In genomic region chr2:240192661-240193060, GRCh38 we compare ENCODE assay signal across 16 cellular contexts. TPM values are rescaled to one million over a fixed set of nuclear protein-coding genes. Genes with fewer than 3 reads are reported as not detected.
DNase-seq lines count a peak whose midpoint lies in the region; ATAC-seq and TF ChIP-seq lines count a peak whose summit lies in the region.
"Had no signal": no experiment of that assay in that cellular context is flagged by ENCODE, and none has a peak within 500 bp of the region (broad histone marks: within the 10 kb centered on the region; RNA-seq: fewer than 3 reads in every experiment).

No MANE protein-coding gene starts in this region.

- H3K4me1 ChIP-seq in RWPE2 (ENCODE audit: insufficient read depth, poor library complexity, severe bottlenecking): no peaks in the 10 kb centered on the region
- no peaks in the 10 kb centered on the region for H3K4me1 ChIP-seq in spleen

- H3K36me3 ChIP-seq in RWPE2 (ENCODE audit: low read depth): no peaks in the 10 kb centered on the region
- H3K36me3 ChIP-seq in spleen: no peaks in the 10 kb centered on the region
- H3K36me3 ChIP-seq: BE2C had no signal

- TF ChIP-seq POLR2A in spleen (IDR thresholded peaks at IDR 0.05): no peak

- H3K9me3 ChIP-seq in RWPE2 (ENCODE audit: severe bottlenecking) (peaks cover 6% of the 10 kb centered on the region), spleen (peaks cover 0 to 9% (median 6%) of the 10 kb centered on the region in 8 donors)

- intact Hi-C loops in natural killer cell (cut with micrococcal nuclease): no loop called here
- intact Hi-C loops in spleen (cut with DNase I; ENCODE audit: low total_unique reads): no loop called here

- WGBS in spleen, 5 donors: 82 to 85% (median 83%) methylated on average over 5 of the region's 5 CpGs

- H3K27ac Mint-ChIP-seq in central memory CD8-positive, alpha-beta T cell (ENCODE audit: low read depth): peak overlapping the region; percentile 24
- H3K27ac Mint-ChIP-seq in natural killer cell: no peak overlapping the region
- H3K27ac Mint-ChIP-seq: CD4-positive, CD25-positive, alpha-beta regulatory T cell; H9; IgD-negative memory B cell had no signal

- H3K27me3 ChIP-seq in RWPE2 (ENCODE audit: insufficient read depth, poor library complexity, severe bottlenecking): peaks cover 10% of the 10 kb centered on the region
- H3K27me3 ChIP-seq in spleen (replicated peaks in 1 of 7): peaks cover 0 to 45% (median 0%) of the 10 kb centered on the region in 7 donors

- H3K27ac ChIP-seq in RWPE2 (ENCODE audit: poor library complexity, severe bottlenecking) (no peak overlapping the region), spleen (no peak overlapping the region)

- H3K36me3 Mint-ChIP-seq in central memory CD8-positive, alpha-beta T cell (ENCODE audit: insufficient read depth): no peaks in the 10 kb centered on the region
- no peaks in the 10 kb centered on the region for H3K36me3 Mint-ChIP-seq in natural killer cell
- H3K36me3 Mint-ChIP-seq: CD4-positive, CD25-positive, alpha-beta regulatory T cell; CD8-positive, alpha-beta memory T cell; IgD-negative memory B cell had no signal

- TF ChIP-seq CTCF in RWPE2 (IDR thresholded peaks at IDR 0.05; ENCODE audit: poor library complexity, severe bottlenecking): no peak
- no peak for TF ChIP-seq CTCF in natural killer cell (IDR thresholded peaks at IDR 0.05)
- no peak for TF ChIP-seq CTCF in spleen (IDR thresholded peaks at IDR 0.05 in 8 of 11, conservative IDR thresholded peaks at IDR 0.05 in 3 of 11)

- H3K4me3 Mint-ChIP-seq in central memory CD8-positive, alpha-beta T cell: no peak overlapping the region
- H3K4me3 Mint-ChIP-seq in natural killer cell: no peak overlapping the region
- H3K4me3 Mint-ChIP-seq: CD4-positive, CD25-positive, alpha-beta regulatory T cell; CD8-positive, alpha-beta memory T cell; H9; IgD-negative memory B cell had no signal

- no peaks in the 10 kb centered on the region for H3K4me1 Mint-ChIP-seq in central memory CD8-positive, alpha-beta T cell
- H3K4me1 Mint-ChIP-seq in natural killer cell: no peaks in the 10 kb centered on the region
- H3K4me1 Mint-ChIP-seq: CD4-positive, CD25-positive, alpha-beta regulatory T cell; CD8-positive, alpha-beta memory T cell; IgD-negative memory B cell had no signal

- H3K4me3 ChIP-seq in RWPE2 (ENCODE audit: severe bottlenecking) (no peak overlapping the region), spleen (no peak overlapping the region)

- DNase-seq in RWPE2 (ENCODE audit: low spot score): peak; percentile 29
- DNase-seq in central memory CD8-positive, alpha-beta T cell (ENCODE audit: low spot score in 2 of 2): no peak
- peak; percentile 4 for DNase-seq in natural killer cell
- DNase-seq in spleen: peak; percentile 14
- no peak for DNase-seq in NCI-H1105 (lab: John Stamatoyannopoulos, UW)
- DNase-seq: ACHN; BE2C; C1 segment of cervical spinal cord; CD4-positive, CD25-positive, alpha-beta regulatory T cell; CD8-positive, alpha-beta memory T cell; COR-L47; H9 had no signal

- peaks cover 34% of the 10 kb centered on the region for H3K27me3 Mint-ChIP-seq in central memory CD8-positive, alpha-beta T cell
- peaks cover 25 to 31% of the 10 kb centered on the region in 2 donors for H3K27me3 Mint-ChIP-seq in natural killer cell (ENCODE audit: low read depth in 2 of 2)

- ATAC-seq in RWPE2 (ENCODE audit: low read depth) (no peak), natural killer cell (no peak), GM19467 (IDR thresholded peaks at IDR 0.05; ENCODE audit: unreplicated experiment) (no peak), GM21529 (IDR thresholded peaks at IDR 0.05; ENCODE audit: unreplicated experiment) (no peak)
- no peak for ATAC-seq in central memory CD8-positive, alpha-beta T cell (replicated peaks; ENCODE audit: extremely low read depth, poor library complexity, severe bottlenecking)

- H3K9me3 Mint-ChIP-seq in central memory CD8-positive, alpha-beta T cell: no peaks in the 10 kb centered on the region
- no peaks in the 10 kb centered on the region for H3K9me3 Mint-ChIP-seq in natural killer cell

RNA-seq across cellular contexts. Expression of gene OTOS, which starts 52.2 kb away (rescaled TPM):
- not detected for total RNA-seq in natural killer cell
- total RNA-seq in spleen: not detected
- not detected for polyA plus RNA-seq in spleen
- total RNA-seq: CD4-positive, CD25-positive, alpha-beta regulatory T cell; CD8-positive, alpha-beta memory T cell; H1; H9 had no signal
- polyA plus RNA-seq: CD4-positive, CD25-positive, alpha-beta regulatory T cell; CD8-positive, alpha-beta memory T cell; IgD-negative memory B cell had no signal

RNA-seq across cellular contexts. Expression of gene COPS9, which starts 56.6 kb away (rescaled TPM):
- total RNA-seq in natural killer cell: 10 to 100 TPM; 51.5 to 76.5 (median 53.5) TPM
- 100 to 1,000 TPM in 2 of 7 donors, 10 to 100 TPM in 5; 74.7 to 154 (median 85.7) TPM for total RNA-seq in spleen
- 100 to 1,000 TPM; 273 to 441 (median 321) TPM for polyA plus RNA-seq in spleen

Comparison
In these comparisons a context has a peak if more than half of its experiments do, and no peak if none do; other contexts are left out.
1. DNase-seq: peak in RWPE2 (single experiment), natural killer cell (single experiment) and spleen (single experiment); none in central memory CD8-positive, alpha-beta T cell (0 of 2) and NCI-H1105 (single experiment).